In the genomic region with DNA sequence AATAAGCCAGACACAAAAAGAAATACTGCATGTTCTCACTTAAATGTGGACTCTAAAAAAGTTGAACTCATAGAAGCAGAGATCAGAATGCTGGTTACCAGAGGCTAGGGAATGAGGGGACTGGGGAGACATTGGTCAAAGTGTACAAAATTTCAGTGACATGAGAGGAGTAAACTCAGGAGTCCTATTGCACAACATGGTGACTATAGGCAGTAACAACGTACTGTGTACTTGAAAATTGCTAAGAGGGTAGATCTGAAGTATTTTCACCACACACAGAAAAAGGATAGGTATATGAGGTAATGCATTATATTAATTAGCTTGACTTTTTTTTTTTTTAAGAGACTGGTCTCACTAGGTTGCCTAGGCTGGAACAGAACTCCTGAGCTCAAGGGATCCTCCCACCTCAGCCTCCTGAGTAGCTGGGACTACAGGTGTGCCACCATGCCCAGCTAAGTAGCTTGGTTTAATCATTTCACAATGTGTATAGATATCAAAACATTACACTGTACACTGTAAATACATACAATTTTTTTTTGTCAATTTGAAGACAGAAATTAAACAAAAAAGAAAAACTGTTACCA, we compare ENCODE assay signal across 20 cellular contexts.
"Had no signal": no experiment of that assay in that cellular context is flagged by ENCODE, and none has a peak within 500 bp of the region (broad histone marks: within the 10 kb centered on the region; RNA-seq: fewer than 3 reads in every experiment).

No MANE protein-coding gene starts in this region.

- ATAC-seq: left cardiac atrium, lower lobe of right lung had no signal

- DNase-seq: activated B cell treated with CpG ODN at 0.5 μM for 24 hours; activated CD4-positive, alpha-beta memory T cell treated with anti-CD3 and anti-CD28 coated beads, Interleukin-2, amount 10 ng/mL, durations not matched to agents 7 days and 5 days; activated CD4-positive, alpha-beta T cell treated with anti-CD3 and anti-CD28 coated beads for 4 hours; activated CD8-positive, alpha-beta memory T cell treated with anti-CD3 and anti-CD28 coated beads, Interleukin-2, amount 50 U/mL, for 4 hours; activated effector memory CD4-positive, alpha-beta T cell treated with Interleukin-2 at 50 U/mL for 16 hours; activated naive CD4-positive, alpha-beta T cell treated with anti-CD3 and anti-CD28 coated beads, Interleukin-2, amount 10 ng/mL, durations not matched to agents 7 days and 5 days; activated T-cell treated with anti-CD3 and anti-CD28 coated beads, Interleukin-2, amount 50 U/mL, for 48 hours; adrenal gland; effector memory CD4-positive, alpha-beta T cell; foreskin fibroblast; left cardiac atrium; lower lobe of right lung; nucleus accumbens; stimulated activated CD8-positive, alpha-beta memory T cell treated with anti-CD3 and anti-CD28 coated beads, Interleukin-4, amount 100 ng/mL, for 48 hours; stimulated activated naive CD4-positive, alpha-beta T cell; SW 1271; T-helper 2 cell; thyroid gland had no signal

- H3K4me3 Mint-ChIP-seq: activated B cell treated with CpG ODN at 0.5 μM for 24 hours; activated CD4-positive, alpha-beta memory T cell treated with anti-CD3 and anti-CD28 coated beads, Interleukin-2, amount 10 ng/mL, durations not matched to agents 7 days and 5 days; activated naive CD4-positive, alpha-beta T cell treated with anti-CD3 and anti-CD28 coated beads, Interleukin-2, amount 10 ng/mL, durations not matched to agents 7 days and 5 days; dendritic cell treated with granulocyte-macrophage colony-stimulating factor and Interleukin-4, amounts not matched to agents 40 ng/mL and 50 ng/mL, for 4 days; nephron had no signal

- H3K27ac ChIP-seq: adrenal gland, lower lobe of right lung, thyroid gland had no signal

- H3K9me3 ChIP-seq: adrenal gland, lower lobe of right lung, thyroid gland had no signal

- H3K4me1 ChIP-seq: adrenal gland, lower lobe of right lung, thyroid gland had no signal

- H3K27me3 Mint-ChIP-seq: activated B cell treated with CpG ODN at 0.5 μM for 24 hours; activated CD4-positive, alpha-beta memory T cell treated with anti-CD3 and anti-CD28 coated beads, Interleukin-2, amount 10 ng/mL, durations not matched to agents 7 days and 5 days; activated naive CD4-positive, alpha-beta T cell treated with anti-CD3 and anti-CD28 coated beads, Interleukin-2, amount 10 ng/mL, durations not matched to agents 7 days and 5 days; dendritic cell treated with granulocyte-macrophage colony-stimulating factor and Interleukin-4, amounts not matched to agents 40 ng/mL and 50 ng/mL, for 4 days had no signal

- H3K9me3 Mint-ChIP-seq: activated B cell treated with CpG ODN at 0.5 μM for 24 hours; activated CD4-positive, alpha-beta memory T cell treated with anti-CD3 and anti-CD28 coated beads, Interleukin-2, amount 10 ng/mL, durations not matched to agents 7 days and 5 days; activated naive CD4-positive, alpha-beta T cell treated with anti-CD3 and anti-CD28 coated beads, Interleukin-2, amount 10 ng/mL, durations not matched to agents 7 days and 5 days; dendritic cell treated with granulocyte-macrophage colony-stimulating factor and Interleukin-4, amounts not matched to agents 40 ng/mL and 50 ng/mL, for 4 days; nephron had no signal

- H3K4me3 ChIP-seq: adrenal gland, lower lobe of right lung, thyroid gland had no signal

- H3K27ac Mint-ChIP-seq: activated B cell treated with CpG ODN at 0.5 μM for 24 hours; activated CD4-positive, alpha-beta memory T cell treated with anti-CD3 and anti-CD28 coated beads, Interleukin-2, amount 10 ng/mL, durations not matched to agents 7 days and 5 days; activated naive CD4-positive, alpha-beta T cell treated with anti-CD3 and anti-CD28 coated beads, Interleukin-2, amount 10 ng/mL, durations not matched to agents 7 days and 5 days had no signal

- H3K27me3 ChIP-seq: adrenal gland, thyroid gland had no signal
